Comparison of ENCODE assay signal across 9 cellular contexts in the genomic region with DNA sequence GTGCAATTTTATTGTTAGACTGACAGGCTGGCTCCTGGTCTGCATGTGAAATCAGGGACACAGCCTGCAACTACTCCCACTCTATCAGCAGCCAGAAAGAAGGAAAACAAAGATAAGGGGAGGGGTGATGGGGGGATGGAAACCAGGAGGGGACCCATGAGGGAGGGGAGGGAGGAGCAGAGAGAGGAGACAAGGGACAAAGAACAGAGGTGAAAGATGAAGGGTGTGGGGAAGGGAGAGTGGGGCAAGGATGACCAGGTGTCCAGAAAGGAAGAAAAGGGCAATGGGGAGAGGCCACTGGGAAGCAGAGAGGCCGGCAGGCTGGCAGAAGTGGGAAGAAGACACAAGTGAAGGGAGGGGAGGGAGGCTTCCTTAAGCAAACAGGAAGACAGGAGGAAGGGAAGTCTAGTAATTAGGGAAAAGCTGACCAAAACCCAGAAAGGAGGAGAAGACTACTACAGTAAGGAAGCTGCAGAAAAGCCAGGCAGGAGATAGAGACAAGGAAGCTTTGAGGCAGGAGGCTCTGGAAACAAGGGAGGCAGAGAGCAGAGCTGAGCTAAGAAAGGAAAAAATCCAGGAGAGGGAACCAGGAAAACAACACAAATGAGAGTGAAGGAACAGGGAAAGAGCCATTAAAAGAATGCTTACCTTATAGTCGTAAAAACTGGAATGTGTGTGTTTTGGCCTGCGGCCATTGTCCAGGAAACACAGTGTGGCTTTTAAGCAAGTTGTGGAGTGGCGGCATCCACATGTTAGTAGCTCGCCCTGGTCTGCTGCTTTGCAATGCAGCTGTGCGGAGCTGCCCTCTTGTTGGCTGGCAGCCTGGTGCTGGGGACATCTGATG.
DNase-seq lines count a peak whose midpoint lies in the region; TF ChIP-seq lines count a peak whose summit lies in the region.
"Had no signal": no experiment of that assay in that cellular context is flagged by ENCODE, and none has a peak within 500 bp of the region (broad histone marks: within the 10 kb centered on the region; RNA-seq: fewer than 3 reads in every experiment).

No MANE protein-coding gene starts in this region.

- peak overlapping the region; percentile 13 for H4K8ac ChIP-seq in mesenchymal stem cell (ENCODE audit: low read length)

- H3K27ac ChIP-seq in mesenchymal stem cell (ENCODE audit: low read length, poor library complexity, severe bottlenecking), result no peak overlapping the region
- peak overlapping the region in 1 of 4 donors; percentile 6 for H3K27ac ChIP-seq in Peyer's patch

- TF ChIP-seq CTCF in type B pancreatic cell (conservative IDR thresholded peaks at IDR 0.05) (no peak), Peyer's patch (IDR thresholded peaks at IDR 0.05) (no peak)

- no peaks in the 10 kb centered on the region for H3K36me3 Mint-ChIP-seq in activated CD4-positive, alpha-beta T cell treated with anti-CD3 and anti-CD28 coated beads, Interleukin-2, amount 10 ng/mL, durations not matched to agents 24 days and 14 days (ENCODE audit: low read depth)
- no peaks in the 10 kb centered on the region for H3K36me3 Mint-ChIP-seq in type B pancreatic cell

- H2AFZ ChIP-seq in mesenchymal stem cell (ENCODE audit: low read depth, low read length), result no peak overlapping the region

- H3K4me3 Mint-ChIP-seq in activated CD4-positive, alpha-beta T cell treated with anti-CD3 and anti-CD28 coated beads, Interleukin-2, amount 10 ng/mL, durations not matched to agents 24 days and 14 days, result no peak overlapping the region
- H3K4me3 Mint-ChIP-seq in type B pancreatic cell, result peak overlapping the region; percentile 46

- H3K9me3 ChIP-seq in mesenchymal stem cell (ENCODE audit: control insufficient read depth, low read length), result no peaks in the 10 kb centered on the region
- no peaks in the 10 kb centered on the region for H3K9me3 ChIP-seq in Peyer's patch

- no peak overlapping the region for H2AK5ac ChIP-seq in mesenchymal stem cell (ENCODE audit: low read length, severe bottlenecking)

- H3K4me2 ChIP-seq in mesenchymal stem cell (ENCODE audit: low read length, poor library complexity, severe bottlenecking), result no peak overlapping the region

- no peak overlapping the region for H2BK120ac ChIP-seq in mesenchymal stem cell (ENCODE audit: low read depth, low read length)

- no peaks in the 10 kb centered on the region for H3K36me3 ChIP-seq in mesenchymal stem cell (ENCODE audit: control insufficient read depth in 1 of 2, insufficient read depth in 2 of 2, low read depth in 1 of 2, low read length in 2 of 2)
- no peaks in the 10 kb centered on the region for H3K36me3 ChIP-seq in Peyer's patch

- H3K79me1 ChIP-seq in mesenchymal stem cell (replicated peaks; ENCODE audit: low read length, poor library complexity, severe bottlenecking), result no peaks in the 10 kb centered on the region

- H3K27me3 ChIP-seq in mesenchymal stem cell (ENCODE audit: control insufficient read depth in 1 of 2, insufficient read depth in 1 of 2, low read length in 2 of 2) (peaks cover 0 to 16% of the 10 kb centered on the region in 2 experiments), Peyer's patch (no peaks in the 10 kb centered on the region)

- intact Hi-C loops in activated CD4-positive, alpha-beta T cell treated with anti-CD3 and anti-CD28 coated beads, Interleukin-2, amount 10 ng/mL, durations not matched to agents 24 days and 14 days (cut with micrococcal nuclease), result loop anchor here (1.0 kb wide), 1 partner anchor 519 kb away; no protein-coding TSS in a partner anchor

- no peaks in the 10 kb centered on the region for H3K4me1 Mint-ChIP-seq in activated CD4-positive, alpha-beta T cell treated with anti-CD3 and anti-CD28 coated beads, Interleukin-2, amount 10 ng/mL, durations not matched to agents 24 days and 14 days
- H3K4me1 Mint-ChIP-seq in type B pancreatic cell (ENCODE audit: unreplicated experiment), result peaks cover 29% of the 10 kb centered on the region

- H3K4me1 ChIP-seq in mesenchymal stem cell (ENCODE audit: control insufficient read depth, insufficient read depth, low read depth, low read length) (peaks cover 8% of the 10 kb centered on the region), Peyer's patch (peaks cover 0 to 11% (median 0%) of the 10 kb centered on the region in 4 donors)

- no peak overlapping the region for H4K91ac ChIP-seq in mesenchymal stem cell (ENCODE audit: low read length)

- no peak overlapping the region for H3K18ac ChIP-seq in mesenchymal stem cell (ENCODE audit: low read depth in 1 of 2, low read length in 2 of 2)

- H2BK15ac ChIP-seq in mesenchymal stem cell (ENCODE audit: low read depth, poor library complexity, severe bottlenecking), result no peak overlapping the region

- H3K4me3 ChIP-seq in mesenchymal stem cell (ENCODE audit: insufficient read depth in 1 of 2, low read depth in 1 of 2, low read length in 2 of 2) (no peak overlapping the region), Peyer's patch (no peak overlapping the region)

- H3K27ac Mint-ChIP-seq in activated CD4-positive, alpha-beta T cell treated with anti-CD3 and anti-CD28 coated beads, Interleukin-2, amount 10 ng/mL, durations not matched to agents 24 days and 14 days, result no peak overlapping the region
- H3K27ac Mint-ChIP-seq in type B pancreatic cell, result no peak overlapping the region

- no peak overlapping the region for H2BK12ac ChIP-seq in mesenchymal stem cell (ENCODE audit: low read length in 2 of 2)

- peak overlapping the region; percentile 55 for H3K9ac ChIP-seq in mesenchymal stem cell (ENCODE audit: low read length)

- peak overlapping the region in 1 of 2 experiments; percentile 18 for H3K14ac ChIP-seq in mesenchymal stem cell (ENCODE audit: low read length in 2 of 2)

- no peak overlapping the region for H3K23ac ChIP-seq in mesenchymal stem cell (ENCODE audit: low read length in 2 of 2)

- no peak overlapping the region for H3K4ac ChIP-seq in mesenchymal stem cell (ENCODE audit: low read depth in 1 of 2, low read length in 2 of 2)

- DNase-seq in activated CD4-positive, alpha-beta T cell treated with anti-CD3 and anti-CD28 coated beads, Interleukin-2, amount 10 ng/mL, durations not matched to agents 24 days and 14 days, result peak; percentile 46
- no peak for DNase-seq in activated CD4-positive, alpha-beta T cell treated with anti-CD3 and anti-CD28 coated beads for 48 hours
- peak; percentile 8 for DNase-seq in astrocyte of the hippocampus (ENCODE audit: low read depth, low spot score)
- no peak for DNase-seq in mesenchymal stem cell
- no peak for DNase-seq in type B pancreatic cell (ENCODE audit: extremely low spot score, unreplicated experiment)
- DNase-seq in Peyer's patch, result no peak
- no peak for DNase-seq in effector CD4-positive, alpha-beta T cell
- no peak for DNase-seq in AML-193 (lab: John Stamatoyannopoulos, UW)
- DNase-seq: NCI-H187 treated with DMSO at 0.1 percent for 48 hours had no signal

- WGBS in mesenchymal stem cell, result 69% methylated on average over 6 of the region's 6 CpGs

- no peak overlapping the region for H2BK5ac ChIP-seq in mesenchymal stem cell (ENCODE audit: low read depth, low read length, poor library complexity, severe bottlenecking)

- no peaks in the 10 kb centered on the region for H3K27me3 Mint-ChIP-seq in activated CD4-positive, alpha-beta T cell treated with anti-CD3 and anti-CD28 coated beads, Interleukin-2, amount 10 ng/mL, durations not matched to agents 24 days and 14 days
- peaks cover 22% of the 10 kb centered on the region for H3K27me3 Mint-ChIP-seq in type B pancreatic cell

- TF ChIP-seq POLR2A in Peyer's patch (IDR thresholded peaks at IDR 0.05), result no peak

- no peaks in the 10 kb centered on the region for H3K9me3 Mint-ChIP-seq in activated CD4-positive, alpha-beta T cell treated with anti-CD3 and anti-CD28 coated beads, Interleukin-2, amount 10 ng/mL, durations not matched to agents 24 days and 14 days
- no peaks in the 10 kb centered on the region for H3K9me3 Mint-ChIP-seq in type B pancreatic cell

Comparison
In these comparisons a context has a peak if more than half of its experiments do, and no peak if none do; other contexts are left out.
1. DNase-seq: peak in activated CD4-positive, alpha-beta T cell treated with anti-CD3 and anti-CD28 coated beads, Interleukin-2, amount 10 ng/mL, durations not matched to agents 24 days and 14 days (single experiment) and astrocyte of the hippocampus (single experiment); none in activated CD4-positive, alpha-beta T cell treated with anti-CD3 and anti-CD28 coated beads for 48 hours (single experiment), mesenchymal stem cell (single experiment), type B pancreatic cell (single experiment), Peyer's patch (0 of 3), effector CD4-positive, alpha-beta T cell (single experiment) and AML-193 (0 of 2).